10 cellular contexts compared by ENCODE assay signal in the genomic region with DNA sequence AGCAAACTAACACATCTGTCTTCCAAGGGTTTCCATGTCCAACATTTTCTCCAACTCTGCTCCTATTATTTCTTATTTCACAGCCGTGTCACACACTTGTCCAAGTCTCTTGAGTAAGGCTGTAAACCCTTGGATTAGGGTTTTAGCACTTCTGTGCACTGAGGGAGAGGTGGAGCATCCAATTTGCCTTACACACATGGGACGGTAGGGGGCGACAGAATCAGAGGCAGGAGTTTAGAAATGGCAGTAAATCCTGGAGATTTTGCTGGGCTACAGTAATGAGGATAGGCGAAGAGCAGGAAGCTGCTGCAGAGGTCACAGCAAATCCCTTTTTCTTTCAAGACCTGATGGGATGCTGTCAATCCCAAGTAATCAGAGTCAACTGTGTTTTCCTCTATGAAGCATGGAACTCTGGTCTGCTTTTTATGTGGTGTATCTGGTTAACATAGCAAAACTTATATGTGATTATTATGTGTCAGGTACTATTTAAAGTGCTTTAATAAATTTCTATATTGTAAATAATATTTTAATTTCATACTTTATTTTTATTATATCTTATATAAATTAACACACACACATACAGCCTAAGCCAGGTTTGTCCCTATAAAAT. TPM values are rescaled to one million over a fixed set of nuclear protein-coding genes. Genes with fewer than 3 reads are reported as not detected.
DNase-seq lines count a peak whose midpoint lies in the region; ATAC-seq and TF ChIP-seq lines count a peak whose summit lies in the region.
"Had no signal": no experiment of that assay in that cellular context is flagged by ENCODE, and none has a peak within 500 bp of the region (broad histone marks: within the 10 kb centered on the region; RNA-seq: fewer than 3 reads in every experiment).

No MANE protein-coding gene starts in this region.

- ATAC-seq in HG02759 (IDR thresholded peaks at IDR 0.05; ENCODE audit: unreplicated experiment): no peak
- no peak for ATAC-seq in GM21619 (IDR thresholded peaks at IDR 0.05; ENCODE audit: unreplicated experiment)

- no peak overlapping the region for H3K4me2 ChIP-seq in PC-9

- intact Hi-C loops in PC-9 (cut with micrococcal nuclease; ENCODE audit: unreplicated experiment): no loop called here

- no peak overlapping the region for H3K27ac ChIP-seq in PC-9

- no peaks in the 10 kb centered on the region for H4K20me1 ChIP-seq in PC-9 (ENCODE audit: insufficient read depth)

- H3K9me3 ChIP-seq in PC-9 (ENCODE audit: insufficient read depth, low read depth): no peaks in the 10 kb centered on the region

- POLR2A ChIA-PET in PC-9 (lab: Charles Lee; ENCODE audit: unreplicated experiment): no interaction called here

- no peaks in the 10 kb centered on the region for H3K9me2 ChIP-seq in PC-9 (ENCODE audit: insufficient read depth)

- CTCF ChIA-PET in PC-9 (lab: Charles Lee): no interaction called here

- H3K4me1 ChIP-seq in PC-9 (replicated peaks; ENCODE audit: insufficient read depth): no peaks in the 10 kb centered on the region

- H3K4me3 ChIP-seq in GM12875 (ENCODE audit: low read depth, low read length) (no peak overlapping the region), PC-9 (no peak overlapping the region), fibroblast of the aortic adventitia (ENCODE audit: low read depth, low read length) (no peak overlapping the region)

- H3K36me3 ChIP-seq in PC-9 (ENCODE audit: low read depth): no peaks in the 10 kb centered on the region

- H3F3A ChIP-seq in PC-9 (ENCODE audit: insufficient read depth, low read depth): no peaks in the 10 kb centered on the region

- H3K27me3 ChIP-seq in PC-9 (ENCODE audit: insufficient read depth, low read depth): no peaks in the 10 kb centered on the region

- no peak overlapping the region for H2AFZ ChIP-seq in PC-9

- BruUV-seq in PC-9 (replicated peaks; lab: Mats Ljungman, UMichigan): no TSS peak

- TF ChIP-seq CTCF in GM12875 (IDR thresholded peaks at IDR 0.05; ENCODE audit: borderline replicate concordance, insufficient read depth, low read depth, low read length): peak; percentile 85
- TF ChIP-seq CTCF in PC-9 (conservative IDR thresholded peaks at IDR 0.05): peak; percentile 71
- TF ChIP-seq CTCF in fibroblast of the aortic adventitia (IDR thresholded peaks at IDR 0.05; ENCODE audit: insufficient read depth, low read length): peak; percentile 65

- DNase-seq in COLO829 (ENCODE audit: low spot score) (peak; percentile 70), PC-9 (peak in 1 of 2 experiments; percentile 11), fibroblast of the aortic adventitia (ENCODE audit: low read depth) (peak; percentile 25), HPDE6-E6E7 (ENCODE audit: extremely low spot score) (no peak), hippocampal formation (lab: John Stamatoyannopoulos, UW) (no peak)
- DNase-seq: activated CD4-positive, CD25-positive, alpha-beta regulatory T cell treated with anti-CD3 and anti-CD28 coated beads, Interleukin-2, amount 50 U/mL, for 72 hours had no signal

- H3K79me2 ChIP-seq in PC-9 (ENCODE audit: low read depth): no peaks in the 10 kb centered on the region

RNA-seq across cellular contexts. Expression of a gene that starts 15.4 kb away (rescaled TPM):
- total RNA-seq in PC-9 (2021): not detected in 2 replicates
- not detected in 2 replicates for total RNA-seq in fibroblast of the aortic adventitia (ENCODE audit: low replicate concordance)
- total RNA-seq: H1 had no signal

RNA-seq across cellular contexts. Expression of a gene that starts 19.1 kb away (rescaled TPM):
- not detected in 2 replicates for total RNA-seq in PC-9 (2021)
- not detected in 2 replicates for total RNA-seq in fibroblast of the aortic adventitia (ENCODE audit: low replicate concordance)
- total RNA-seq: H1 had no signal

Comparison
In these comparisons a context has a peak if more than half of its experiments do, and no peak if none do; other contexts are left out.
1. DNase-seq: peak in COLO829 (single experiment) and fibroblast of the aortic adventitia (single experiment); none in HPDE6-E6E7 (single experiment) and hippocampal formation (0 of 2).
2. Peak in every context shown above with its lines, with median percentiles within 50 percentile points of each other: CTCF ChIP-seq.